ENCODE assay signal across 8 cellular contexts in the genomic region with DNA sequence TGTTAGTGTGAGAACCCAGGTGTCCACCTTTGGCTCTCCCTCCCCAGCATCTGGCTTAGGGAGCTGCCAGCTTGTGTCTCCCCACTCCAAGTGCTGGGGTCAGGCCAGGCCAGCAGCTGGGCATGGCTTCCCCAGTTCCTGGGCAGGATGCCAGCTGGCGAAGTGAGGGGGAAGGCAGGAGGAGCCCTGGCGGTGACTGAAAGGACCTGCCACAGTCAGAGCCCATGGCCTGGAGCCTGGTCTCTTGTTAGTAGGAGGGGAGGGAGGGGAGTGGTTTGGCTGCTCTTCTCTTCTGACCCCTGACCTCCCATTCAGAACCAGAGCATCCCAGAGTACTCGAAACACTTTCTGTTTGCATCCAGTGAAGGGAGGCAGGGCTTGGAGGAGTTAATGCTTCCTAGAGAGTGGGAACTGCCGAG. TPM values are rescaled to one million over a fixed set of nuclear protein-coding genes. Genes with fewer than 3 reads are reported as not detected.
DNase-seq lines count a peak whose midpoint lies in the region; ATAC-seq and TF ChIP-seq lines count a peak whose summit lies in the region.

No MANE protein-coding gene starts in this region.

- H4K20me1 ChIP-seq in Karpas-422 (ENCODE audit: insufficient read depth, low read depth, low read length) (peaks cover 31% of the 10 kb centered on the region; the same call in 1 of the 2 replicates), hepatocyte (ENCODE audit: insufficient read depth, poor library complexity, severe bottlenecking) (peaks cover 7% of the 10 kb centered on the region)

- H3K36me3 ChIP-seq in CD4-positive, CD25-positive, alpha-beta regulatory T cell (ENCODE audit: control insufficient read depth, insufficient read depth, low read length), result peaks cover 40% of the 10 kb centered on the region
- H3K36me3 ChIP-seq in Karpas-422 (ENCODE audit: insufficient read depth, low read length), result peaks cover 35% of the 10 kb centered on the region
- peaks cover 30% of the 10 kb centered on the region for H3K36me3 ChIP-seq in brain microvascular endothelial cell (replicated peaks)
- H3K36me3 ChIP-seq in hepatocyte (replicated peaks; ENCODE audit: insufficient read depth, low read depth), result no peaks in the 10 kb centered on the region

- H3K4me2 ChIP-seq in Karpas-422 (ENCODE audit: low read depth, low read length, poor library complexity, severe bottlenecking) (no peak overlapping the region), hepatocyte (peak overlapping the region; percentile 96)

- in situ Hi-C loops in brain microvascular endothelial cell (cut with HindIII; ENCODE audit: low pct_ligation_motif_present, low sequenced_read_pairs), result no loop called here

- TF ChIP-seq CTCF in brain microvascular endothelial cell (IDR thresholded peaks at IDR 0.05; ENCODE audit: low read depth, low read length, missing control alignments) (peak; percentile 66), hepatocyte (IDR thresholded peaks at IDR 0.05; ENCODE audit: poor library complexity) (peak; percentile 11), retinal pigment epithelial cell (conservative IDR thresholded peaks at IDR 0.05; ENCODE audit: low read depth, low read length) (peak; percentile 55)

- H3K4me1 Mint-ChIP-seq in CD4-positive, CD25-positive, alpha-beta regulatory T cell, result peaks cover 0 to 24% (median 11%) of the 10 kb centered on the region in 4 donors

- H3K9ac ChIP-seq in Karpas-422 (ENCODE audit: low read length), result 0 out of 2 replicates have a peak overlapping the region, but pooled peaks have one; percentile 7

- H3K9me2 ChIP-seq in Karpas-422 (replicated peaks; ENCODE audit: insufficient read depth, low read length) (no peaks in the 10 kb centered on the region), hepatocyte (replicated peaks; ENCODE audit: insufficient read depth) (no peaks in the 10 kb centered on the region)

- DNase-seq in CD4-positive, CD25-positive, alpha-beta regulatory T cell, result peak in 2 of 3 donors; percentile 16 to 38
- DNase-seq in Karpas-422 (no peak), SHP77 (lab: John Stamatoyannopoulos, UW) (peak; percentile 99), brain microvascular endothelial cell (peak; percentile 70), hepatocyte (ENCODE audit: low spot score) (peak; percentile 89), retinal pigment epithelial cell (ENCODE audit: low read depth) (peak; percentile 83), HuH-7 (ENCODE audit: low spot score) (no peak)

- H3K27ac ChIP-seq in CD4-positive, CD25-positive, alpha-beta regulatory T cell (ENCODE audit: insufficient read depth, low read length, poor library complexity, severe bottlenecking), result no peak overlapping the region
- no peak overlapping the region for H3K27ac ChIP-seq in Karpas-422 (ENCODE audit: low read length)
- peak overlapping the region; percentile 84 for H3K27ac ChIP-seq in brain microvascular endothelial cell
- peak overlapping the region; percentile 95 for H3K27ac ChIP-seq in hepatocyte

- H3K9me3 ChIP-seq in CD4-positive, CD25-positive, alpha-beta regulatory T cell (ENCODE audit: control insufficient read depth in 2 of 2, low read length in 2 of 2), result no peaks in the 10 kb centered on the region
- H3K9me3 ChIP-seq in Karpas-422 (ENCODE audit: low read length), result no peaks in the 10 kb centered on the region
- no peaks in the 10 kb centered on the region for H3K9me3 ChIP-seq in hepatocyte (ENCODE audit: low read depth)

- WGBS in hepatocyte (ENCODE audit: low lambda C conversion rate, missing lambda C conversion rate), result 27% methylated on average over 4 of the region's 4 CpGs

- peak overlapping the region; percentile 87 for H3K4me3 ChIP-seq in CD4-positive, CD25-positive, alpha-beta regulatory T cell (ENCODE audit: low read depth, low read length)
- H3K4me3 ChIP-seq in Karpas-422 (ENCODE audit: low read length) (no peak overlapping the region), brain microvascular endothelial cell (ENCODE audit: low read depth, low read length) (peak overlapping the region; percentile 5), hepatocyte (no peak overlapping the region), retinal pigment epithelial cell (ENCODE audit: low read length) (peak overlapping the region; percentile 5)

- peaks cover 7% of the 10 kb centered on the region for H3K27me3 Mint-ChIP-seq in CD4-positive, CD25-positive, alpha-beta regulatory T cell

- peak overlapping the region in 1 of 4 donors; percentile 43 for H3K4me3 Mint-ChIP-seq in CD4-positive, CD25-positive, alpha-beta regulatory T cell

- H2AFZ ChIP-seq in Karpas-422 (ENCODE audit: low read length) (no peak overlapping the region), hepatocyte (no peak overlapping the region)

- peaks cover 41% of the 10 kb centered on the region for H3K4me1 ChIP-seq in CD4-positive, CD25-positive, alpha-beta regulatory T cell (ENCODE audit: control insufficient read depth, insufficient read depth, low read length, poor library complexity, severe bottlenecking)
- H3K4me1 ChIP-seq in Karpas-422 (ENCODE audit: low read length) (peaks cover 27% of the 10 kb centered on the region), hepatocyte (ENCODE audit: insufficient read depth) (peaks cover 24% of the 10 kb centered on the region)

- peaks cover 21% of the 10 kb centered on the region for H3K36me3 Mint-ChIP-seq in CD4-positive, CD25-positive, alpha-beta regulatory T cell

- H3K79me2 ChIP-seq in Karpas-422 (ENCODE audit: low read length) (peaks cover 64% of the 10 kb centered on the region), hepatocyte (peaks cover 51% of the 10 kb centered on the region)

- ATAC-seq in CD4-positive, CD25-positive, alpha-beta regulatory T cell (ENCODE audit: low read depth in 2 of 2), result no peak
- ATAC-seq in HG03571 (IDR thresholded peaks at IDR 0.05; ENCODE audit: unreplicated experiment), result no peak

- H3K9me3 Mint-ChIP-seq in CD4-positive, CD25-positive, alpha-beta regulatory T cell, result no peaks in the 10 kb centered on the region

- H3K27me3 ChIP-seq in CD4-positive, CD25-positive, alpha-beta regulatory T cell (ENCODE audit: control insufficient read depth, insufficient read depth, low read length), result no peaks in the 10 kb centered on the region
- H3K27me3 ChIP-seq in Karpas-422 (ENCODE audit: low read length), result no peaks in the 10 kb centered on the region
- H3K27me3 ChIP-seq in brain microvascular endothelial cell (replicated peaks), result no peaks in the 10 kb centered on the region
- H3K27me3 ChIP-seq in hepatocyte, result no peaks in the 10 kb centered on the region

- peak overlapping the region in 1 of 3 donors; percentile 62 for H3K27ac Mint-ChIP-seq in CD4-positive, CD25-positive, alpha-beta regulatory T cell

RNA-seq across cellular contexts. Expression of gene CHD3, which starts 0.6 kb away (rescaled TPM):
- total RNA-seq in CD4-positive, CD25-positive, alpha-beta regulatory T cell, result 273 TPM
- polyA plus RNA-seq in CD4-positive, CD25-positive, alpha-beta regulatory T cell, result 1 to 10 TPM; 5.0 to 9.0 (median 7.2) TPM
- 191 and 346 TPM in 2 replicates for total RNA-seq in Karpas-422 (2014; rRNA removed; shearing (Covaris generic); ENCODE audit: low replicate concordance)
- total RNA-seq in hepatocyte, result 65.6 and 75.3 TPM in 2 replicates
- 41.2 and 49.4 TPM in 2 replicates for polyA plus RNA-seq in hepatocyte

RNA-seq across cellular contexts. Expression of gene RNF227, which starts 26.9 kb away (rescaled TPM):
- total RNA-seq in CD4-positive, CD25-positive, alpha-beta regulatory T cell, result 2.4 TPM
- polyA plus RNA-seq in CD4-positive, CD25-positive, alpha-beta regulatory T cell, result 1 to 10 TPM in 3 of 4 donors, under 1 TPM in 1; 0.92 to 5.0 (median 2.9) TPM
- 2.1 and 3.5 TPM in 2 replicates for total RNA-seq in Karpas-422 (2014; rRNA removed; shearing (Covaris generic); ENCODE audit: low replicate concordance)
- 2.9 and 3.5 TPM in 2 replicates for total RNA-seq in hepatocyte
- polyA plus RNA-seq in hepatocyte, result 2.5 and 4.8 TPM in 2 replicates

RNA-seq across cellular contexts. Expression of gene CYB5D1, which starts 31.4 kb away (rescaled TPM):
- total RNA-seq in CD4-positive, CD25-positive, alpha-beta regulatory T cell, result 11.8 TPM
- polyA plus RNA-seq in CD4-positive, CD25-positive, alpha-beta regulatory T cell, result 1 to 10 TPM; 3.1 to 5.4 (median 4.2) TPM
- 8.5 and 10.9 TPM in 2 replicates for total RNA-seq in Karpas-422 (2014; rRNA removed; shearing (Covaris generic); ENCODE audit: low replicate concordance)
- 9.1 and 14.1 TPM in 2 replicates for total RNA-seq in hepatocyte
- 12.2 and 15.1 TPM in 2 replicates for polyA plus RNA-seq in hepatocyte

RNA-seq across cellular contexts. Expression of gene NAA38, which starts 31.8 kb away (rescaled TPM):
- total RNA-seq in CD4-positive, CD25-positive, alpha-beta regulatory T cell, result 23.6 TPM
- polyA plus RNA-seq in CD4-positive, CD25-positive, alpha-beta regulatory T cell, result 100 to 1,000 TPM; 128 to 192 (median 141) TPM
- total RNA-seq in Karpas-422 (2014; rRNA removed; shearing (Covaris generic); ENCODE audit: low replicate concordance), result 313 and 321 TPM in 2 replicates
- 49.2 and 66.0 TPM in 2 replicates for total RNA-seq in hepatocyte
- polyA plus RNA-seq in hepatocyte, result 147 and 154 TPM in 2 replicates

RNA-seq across cellular contexts. Expression of gene TMEM88, which starts 34.3 kb away (rescaled TPM):
- 31.5 TPM for total RNA-seq in CD4-positive, CD25-positive, alpha-beta regulatory T cell
- not detected for polyA plus RNA-seq in CD4-positive, CD25-positive, alpha-beta regulatory T cell
- total RNA-seq in Karpas-422 (2014; rRNA removed; shearing (Covaris generic); ENCODE audit: low replicate concordance), result 0.69 and 1.4 TPM in 2 replicates
- 59.6 and 73.3 TPM in 2 replicates for total RNA-seq in hepatocyte
- 241 and 328 TPM in 2 replicates for polyA plus RNA-seq in hepatocyte

Comparison
In these comparisons a context has a peak if more than half of its experiments do, and no peak if none do; other contexts are left out.
1. DNase-seq: peak in CD4-positive, CD25-positive, alpha-beta regulatory T cell (2 of 3), SHP77 (2 of 2), brain microvascular endothelial cell (single experiment), hepatocyte (single experiment) and retinal pigment epithelial cell (single experiment); none in Karpas-422 (single experiment) and HuH-7 (single experiment).
2. H3K27ac ChIP-seq: peak in brain microvascular endothelial cell (single experiment) and hepatocyte (single experiment); none in CD4-positive, CD25-positive, alpha-beta regulatory T cell (single experiment) and Karpas-422 (single experiment).
3. H3K4me3 ChIP-seq: peak in CD4-positive, CD25-positive, alpha-beta regulatory T cell (single experiment), brain microvascular endothelial cell (single experiment) and retinal pigment epithelial cell (single experiment); none in Karpas-422 (single experiment) and hepatocyte (single experiment).
4. CTCF ChIP-seq: peak in every context shown above with its lines; median percentile 66 in brain microvascular endothelial cell; 55 in retinal pigment epithelial cell; 11 in hepatocyte.